Comparison of ENCODE assay signal across 23 cellular contexts in genomic region chr16:24955975-24956731, GRCh38. TPM values are rescaled to one million over a fixed set of nuclear protein-coding genes. Genes with fewer than 3 reads are reported as not detected.
DNase-seq lines count a peak whose midpoint lies in the region; ATAC-seq and TF ChIP-seq lines count a peak whose summit lies in the region.
"Had no signal": no experiment of that assay in that cellular context is flagged by ENCODE, and none has a peak within 500 bp of the region (broad histone marks: within the 10 kb centered on the region; RNA-seq: fewer than 3 reads in every experiment).

No MANE protein-coding gene starts in this region.

- no peaks in the 10 kb centered on the region for H3K4me1 ChIP-seq in Peyer's patch
- H3K4me1 ChIP-seq: BLaER1, esophagus squamous epithelium, stomach, tibial nerve had no signal

- H3K27ac Mint-ChIP-seq in activated T-cell treated with anti-CD3 and anti-CD28 coated beads, Interleukin-2, amount 50 U/mL, for 24 hours, result peak overlapping the region; percentile 24

- H3K9me3 Mint-ChIP-seq in activated T-cell treated with anti-CD3 and anti-CD28 coated beads, Interleukin-2, amount 50 U/mL, for 24 hours, result no peaks in the 10 kb centered on the region
- no peaks in the 10 kb centered on the region for H3K9me3 Mint-ChIP-seq in activated T-cell treated with anti-CD3 and anti-CD28 coated beads, Interleukin-2, amount 50 U/mL, for 4 hours
- H3K9me3 Mint-ChIP-seq: H9 had no signal

- no peak overlapping the region for H3K4me3 Mint-ChIP-seq in activated T-cell treated with anti-CD3 and anti-CD28 coated beads, Interleukin-2, amount 50 U/mL, for 24 hours
- no peak overlapping the region for H3K4me3 Mint-ChIP-seq in activated T-cell treated with anti-CD3 and anti-CD28 coated beads, Interleukin-2, amount 50 U/mL, for 4 hours
- H3K4me3 Mint-ChIP-seq: H9 had no signal

- H3K9me3 ChIP-seq in Peyer's patch, result no peaks in the 10 kb centered on the region
- H3K9me3 ChIP-seq: BLaER1, esophagus squamous epithelium, stomach, tibial nerve had no signal

- no peak for TF ChIP-seq POLR2A in Peyer's patch (IDR thresholded peaks at IDR 0.05)

- H3K36me3 ChIP-seq in Peyer's patch, result peaks cover 0 to 98% (median 0%) of the 10 kb centered on the region in 3 donors

- TF ChIP-seq CTCF in GM12873 (IDR thresholded peaks at IDR 0.05; ENCODE audit: insufficient read depth, low read depth, low read length, missing control alignments) (peak; percentile 13), VCaP (conservative IDR thresholded peaks at IDR 0.05) (no peak), Peyer's patch (IDR thresholded peaks at IDR 0.05) (no peak), coronary artery (IDR thresholded peaks at IDR 0.05) (no peak)

- H3K27ac ChIP-seq in VCaP (peak overlapping the region; percentile 68), Peyer's patch (no peak overlapping the region), coronary artery (no peak overlapping the region)
- H3K27ac ChIP-seq: BLaER1, esophagus squamous epithelium, RWPE1, stomach, tibial nerve had no signal

- no peak for ATAC-seq in activated T-cell treated with anti-CD3 and anti-CD28 coated beads, Interleukin-2, amount 50 U/mL, for 4 hours
- peak; percentile 42 for ATAC-seq in left lobe of liver

- H3K36me3 Mint-ChIP-seq in activated T-cell treated with anti-CD3 and anti-CD28 coated beads, Interleukin-2, amount 50 U/mL, for 24 hours (ENCODE audit: low read depth), result peaks cover 91% of the 10 kb centered on the region
- H3K36me3 Mint-ChIP-seq in activated T-cell treated with anti-CD3 and anti-CD28 coated beads, Interleukin-2, amount 50 U/mL, for 4 hours (ENCODE audit: insufficient read depth), result peaks cover 72% of the 10 kb centered on the region

- H3K4me3 ChIP-seq in Peyer's patch, result no peak overlapping the region
- no peak overlapping the region for H3K4me3 ChIP-seq in coronary artery
- H3K4me3 ChIP-seq: BLaER1, esophagus squamous epithelium, stomach, tibial nerve had no signal

- no peak for DNase-seq in activated T-cell treated with anti-CD3 and anti-CD28 coated beads, Interleukin-2, amount 50 U/mL, for 24 hours
- no peak for DNase-seq in activated T-cell treated with anti-CD3 and anti-CD28 coated beads, Interleukin-2, amount 50 U/mL, for 4 hours
- DNase-seq in left lobe of liver (ENCODE audit: low spot score) (no peak), DMS153 treated with DMSO at 0.1 percent for 48 hours (lab: John Stamatoyannopoulos, UW; ENCODE audit: unreplicated experiment) (no peak), Peyer's patch (no peak), coronary artery (ENCODE audit: low spot score) (no peak)
- DNase-seq: activated CD4-positive, CD25-positive, alpha-beta regulatory T cell treated with anti-CD3 and anti-CD28 coated beads, Interleukin-2, amount 50 U/mL, for 72 hours; activated CD8-positive, alpha-beta memory T cell treated with anti-CD3 and anti-CD28 coated beads for 24 hours; activated naive CD4-positive, alpha-beta T cell treated with anti-CD3 and anti-CD28 coated beads, Interleukin-2, amount 50 U/mL, for 16 hours; COR-L47; esophagus squamous epithelium; H9; kidney; mesenchymal stem cell; NCI-H146; NCI-H510A treated with DMSO at 0.1 percent for 48 hours; small intestine; stomach had no signal

- no peaks in the 10 kb centered on the region for H3K27me3 ChIP-seq in Peyer's patch
- H3K27me3 ChIP-seq: BLaER1, esophagus squamous epithelium, stomach, tibial nerve had no signal

- no peaks in the 10 kb centered on the region for H3K4me1 Mint-ChIP-seq in activated T-cell treated with anti-CD3 and anti-CD28 coated beads, Interleukin-2, amount 50 U/mL, for 24 hours (ENCODE audit: low read depth)
- no peaks in the 10 kb centered on the region for H3K4me1 Mint-ChIP-seq in activated T-cell treated with anti-CD3 and anti-CD28 coated beads, Interleukin-2, amount 50 U/mL, for 4 hours (ENCODE audit: low read depth)
- H3K4me1 Mint-ChIP-seq: H9 had no signal

- H3K27me3 Mint-ChIP-seq in activated T-cell treated with anti-CD3 and anti-CD28 coated beads, Interleukin-2, amount 50 U/mL, for 24 hours, result no peaks in the 10 kb centered on the region
- H3K27me3 Mint-ChIP-seq in activated T-cell treated with anti-CD3 and anti-CD28 coated beads, Interleukin-2, amount 50 U/mL, for 4 hours (ENCODE audit: low read depth), result no peaks in the 10 kb centered on the region

RNA-seq across cellular contexts. Expression of gene ARHGAP17, which starts 59.0 kb away (rescaled TPM):
- total RNA-seq in activated T-cell treated with anti-CD3 and anti-CD28 coated beads, Interleukin-2, amount 50 U/mL, for 4 hours, result 10 to 100 TPM; 69.5 to 83.6 (median 73.1) TPM
- total RNA-seq in left lobe of liver (22.1 TPM), Peyer's patch (100 to 1,000 TPM in 3 of 4 donors, 10 to 100 TPM in 1; 75.9 to 181 (median 136) TPM)
